In the genomic region with DNA sequence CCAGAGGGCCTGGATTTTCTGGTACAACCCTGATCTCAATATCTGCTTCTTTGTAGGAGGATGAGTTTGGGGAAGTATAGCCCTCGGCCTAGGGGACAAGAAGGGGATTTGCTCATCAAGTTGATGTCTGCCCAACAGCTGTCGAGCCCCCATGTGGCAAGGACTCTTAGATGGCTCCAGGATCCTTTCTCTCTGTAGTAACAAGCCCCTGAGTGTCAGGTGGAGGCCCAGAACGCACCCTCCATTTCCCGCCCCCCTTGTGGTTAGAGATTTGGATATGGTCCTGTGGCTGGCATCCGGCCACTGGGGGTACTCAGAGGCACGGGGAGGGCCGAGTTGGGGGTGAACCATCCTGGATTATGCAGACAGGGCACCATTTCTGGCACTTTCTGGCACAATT, we compare ENCODE assay signal across 28 cellular contexts. TPM values are rescaled to one million over a fixed set of nuclear protein-coding genes. Genes with fewer than 3 reads are reported as not detected.
DNase-seq lines count a peak whose midpoint lies in the region; ATAC-seq, FAIRE-seq and TF ChIP-seq lines count a peak whose summit lies in the region.
"Had no signal": no experiment of that assay in that cellular context is flagged by ENCODE, and none has a peak within 500 bp of the region (broad histone marks: within the 10 kb centered on the region; RNA-seq: fewer than 3 reads in every experiment).

No MANE protein-coding gene starts in this region.

- TF ChIP-seq CTCF in DOHH2 (IDR thresholded peaks at IDR 0.05; ENCODE audit: low read depth, low read length, poor library complexity, severe bottlenecking) (no peak), MM.1S (IDR thresholded peaks at IDR 0.05; ENCODE audit: low read length) (no peak), GM12878 (IDR thresholded peaks at IDR 0.05 in 2 of 3, conservative IDR thresholded peaks at IDR 0.05 in 1 of 3; ENCODE audit: control insufficient read depth in 2 of 3, extremely low read depth in 1 of 3, insufficient read depth in 1 of 3, low read depth in 3 of 3, low read length in 3 of 3) (no peak)

- in situ Hi-C loops in GM12878 (cut with MboI): loop anchor here (10.0 kb wide), 1 partner anchor 980 kb away; no protein-coding TSS in a partner anchor

- H3K4me2 ChIP-seq in DOHH2 (ENCODE audit: low read length) (peak overlapping the region; percentile 91), MM.1S (ENCODE audit: low read depth, low read length) (peak overlapping the region; percentile 53), GM12878 (ENCODE audit: control insufficient read depth, insufficient read depth) (peak overlapping the region; percentile 30; the same call in 1 of the 2 replicates)

- TF ChIP-seq EP300 in GM12878 (IDR thresholded peaks at IDR 0.05; ENCODE audit: borderline replicate concordance in 1 of 2, control insufficient read depth in 1 of 2, low read depth in 2 of 2, low read length in 2 of 2): no peak

- no peak for FAIRE-seq in GM12878 (lab: Jason Lieb, UNC)
- FAIRE-seq: astrocyte, GM18507 had no signal

- no peak for TF ChIP-seq POLR2A in GM12878 (IDR thresholded peaks at IDR 0.05; ENCODE audit: low read depth, low read length)

- no peak for DNase-seq in MM.1S
- DNase-seq in GM12878 (ENCODE audit: low read depth, low spot score): no peak
- DNase-seq in posterior vena cava (ENCODE audit: low spot score): peak; percentile 73
- no peak for DNase-seq in stimulated activated CD4-positive, alpha-beta T cell treated with anti-CD3 and anti-CD28 coated beads, Interleukin-4, amount 100 ng/mL, for 4 hours
- DNase-seq in stimulated activated CD4-positive, alpha-beta T cell treated with anti-CD3 and anti-CD28 coated beads, Interleukin-4, amount 100 ng/mL, for 24 hours: no peak
- DNase-seq in NK-92 (lab: John Stamatoyannopoulos, UW; ENCODE audit: unreplicated experiment): no peak
- DNase-seq: activated CD8-positive, alpha-beta memory T cell treated with anti-CD3 and anti-CD28 coated beads for 24 hours; cerebellar nuclear complex; DND-41; effector CD4-positive, alpha-beta T cell; gastrocnemius medialis; NCI-H1436; NCI-H2171 treated with DMSO at 0.1 percent for 48 hours; NCI-H526; OCI-M1; stimulated activated CD4-positive, alpha-beta T cell treated with anti-CD3 and anti-CD28 coated beads, Interleukin-15, amount 100 ng/mL, for 24 hours; thyroid gland had no signal

- POLR2A ChIA-PET in GM12878 (lab: Charles Lee): interaction anchor here (2.8 to 4.0 kb wide), 4 partner anchors 7 to 85 kb away, joined by 15 to 20 read pairs (median 20); a partner anchor contains a TSS

- no peak for TF ChIP-seq RAD21 in GM12878 (IDR thresholded peaks at IDR 0.05; ENCODE audit: insufficient read depth, low read depth, low read length)

- CTCF ChIA-PET in GM12878 (lab: Yijun Ruan, JAX): interaction anchor here (1.4 to 4.8 kb wide), 6 partner anchors 16 to 95 kb away, joined by 4 to 28 read pairs (median 8); no protein-coding TSS in a partner anchor

- peak overlapping the region; percentile 60 for H3K4me3 ChIP-seq in DOHH2 (ENCODE audit: low read length)
- no peak overlapping the region for H3K4me3 ChIP-seq in MM.1S (ENCODE audit: low read length)
- no peak overlapping the region for H3K4me3 ChIP-seq in GM12878
- H3K4me3 ChIP-seq: gastrocnemius medialis, right atrium auricular region, thyroid gland had no signal

- H3K9me2 ChIP-seq in DOHH2 (replicated peaks; ENCODE audit: control insufficient read depth, low read length): no peaks in the 10 kb centered on the region
- no peaks in the 10 kb centered on the region for H3K9me2 ChIP-seq in MM.1S (replicated peaks; ENCODE audit: insufficient read depth, low read length)

- intact Hi-C loops in GM12878 (cut with micrococcal nuclease; ENCODE audit: unreplicated experiment) (no loop called here), posterior vena cava (cut with DNase I) (loop anchor here in 1 of 2 donors (10.0 kb wide), 1 partner anchor 70 kb away; no protein-coding TSS in a partner anchor)

- H3K36me3 ChIP-seq in DOHH2 (ENCODE audit: control insufficient read depth, low read length): peaks cover 5% of the 10 kb centered on the region; the same call in 1 of the 2 replicates
- no peaks in the 10 kb centered on the region for H3K36me3 ChIP-seq in MM.1S (replicated peaks; ENCODE audit: insufficient read depth, low read length)
- no peaks in the 10 kb centered on the region for H3K36me3 ChIP-seq in GM12878 (ENCODE audit: control insufficient read depth in 2 of 2, insufficient read depth in 2 of 2, low read length in 1 of 2)
- H3K36me3 ChIP-seq: gastrocnemius medialis, right atrium auricular region, thyroid gland had no signal

- peak overlapping the region; percentile 95 for H3K27ac ChIP-seq in DOHH2 (ENCODE audit: low read depth, low read length)
- peak overlapping the region; percentile 92 for H3K27ac ChIP-seq in MM.1S (ENCODE audit: low read length)
- H3K27ac ChIP-seq in GM12878 (ENCODE audit: control insufficient read depth, insufficient read depth): peak overlapping the region; percentile 43
- H3K27ac ChIP-seq: right atrium auricular region, thyroid gland had no signal

- H3K9ac ChIP-seq in MM.1S (ENCODE audit: low read length): peak overlapping the region; percentile 69
- no peak overlapping the region; the same call in 1 of the 2 replicates for H3K9ac ChIP-seq in GM12878 (ENCODE audit: control insufficient read depth, insufficient read depth, low read length)

- no peak for ATAC-seq in GM12878
- ATAC-seq: esophagus mucosa, gastrocnemius medialis had no signal

- H3K9me3 ChIP-seq in DOHH2 (ENCODE audit: control insufficient read depth, insufficient read depth, low read length): peaks cover 6% of the 10 kb centered on the region; the same call in 1 of the 2 replicates
- H3K9me3 ChIP-seq in MM.1S (replicated peaks; ENCODE audit: insufficient read depth, low read length): no peaks in the 10 kb centered on the region
- peaks cover 1% of the 10 kb centered on the region; the same call in 1 of the 3 replicates for H3K9me3 ChIP-seq in GM12878 (replicated peaks; ENCODE audit: control insufficient read depth, insufficient read depth, low read length)
- H3K9me3 ChIP-seq: gastrocnemius medialis, right atrium auricular region, thyroid gland had no signal

- peak overlapping the region; percentile 21; the same call in 1 of the 2 replicates for H2AFZ ChIP-seq in MM.1S (ENCODE audit: low read length)
- H2AFZ ChIP-seq in GM12878 (ENCODE audit: control insufficient read depth, low read depth, low read length): peak overlapping the region; percentile 35

- RAD21 ChIA-PET in GM12878 (lab: Charles Lee; ENCODE audit: unreplicated experiment): interaction anchor here (1.0 to 3.5 kb wide), 2 partner anchors 76 to 86 kb away, joined by 3 to 26 read pairs; no protein-coding TSS in a partner anchor

- H3K27me3 ChIP-seq in DOHH2 (ENCODE audit: control insufficient read depth, low read length) (no peaks in the 10 kb centered on the region), MM.1S (replicated peaks; ENCODE audit: insufficient read depth, low read length) (no peaks in the 10 kb centered on the region), GM12878 (replicated peaks in 1 of 2; ENCODE audit: control insufficient read depth in 2 of 2, insufficient read depth in 2 of 2, low read length in 1 of 2) (no peaks in the 10 kb centered on the region)
- H3K27me3 ChIP-seq: right atrium auricular region, thyroid gland had no signal

- no TSS peak for BruUV-seq in GM12878 (replicated peaks; lab: Mats Ljungman, UMichigan)

- H3K4me1 ChIP-seq in DOHH2 (ENCODE audit: control insufficient read depth, low read length) (peaks cover 100% of the 10 kb centered on the region), MM.1S (ENCODE audit: low read length) (peaks cover 73% of the 10 kb centered on the region), GM12878 (ENCODE audit: control insufficient read depth, insufficient read depth, low read length) (peaks cover 51% of the 10 kb centered on the region)

- WGBS in GM12878 (ENCODE audit: insufficient coverage, insufficient replicate concordance, low lambda C conversion rate, missing lambda C conversion rate): 64% methylated on average over 7 of the region's 7 CpGs

- H4K20me1 ChIP-seq in DOHH2 (ENCODE audit: control insufficient read depth, insufficient read depth, low read depth, low read length) (no peaks in the 10 kb centered on the region), MM.1S (ENCODE audit: insufficient read depth, low read length) (no peaks in the 10 kb centered on the region), GM12878 (ENCODE audit: control insufficient read depth, insufficient read depth) (no peaks in the 10 kb centered on the region)

- peaks cover 49% of the 10 kb centered on the region for H3F3A ChIP-seq in DOHH2 (ENCODE audit: control insufficient read depth, insufficient read depth)
- H3F3A ChIP-seq in MM.1S (ENCODE audit: insufficient read depth, low read length): peaks cover 64% of the 10 kb centered on the region

- H3K79me2 ChIP-seq in DOHH2 (ENCODE audit: control insufficient read depth, low read length) (no peaks in the 10 kb centered on the region), MM.1S (ENCODE audit: low read length) (0 out of 2 replicates have a peak, but pooled peaks cover 4% of the 10 kb centered on the region), GM12878 (ENCODE audit: control insufficient read depth, insufficient read depth, low read length) (no peaks in the 10 kb centered on the region)

- SMC1A ChIA-PET in GM12878 (lab: Charles Lee; ENCODE audit: uncharacterized antibody, unreplicated experiment): interaction anchor here (1.2 to 6.4 kb wide), 6 partner anchors 7 to 76 kb away, joined by 3 to 49 read pairs (median 10); no protein-coding TSS in a partner anchor

TF ChIP-seq in GM12878, 131 proteins besides CTCF, POLR2A, EP300 and RAD21 (continues in another document):
- TF ChIP-seq TCF3 (IDR thresholded peaks at IDR 0.05; ENCODE audit: borderline replicate concordance, insufficient read depth, low read depth, low read length) (0 out of 2 replicates have a peak, but pooled peaks have one; percentile 8), FOXM1 (IDR thresholded peaks at IDR 0.05; ENCODE audit: low read depth, low read length) (no peak)

RNA-seq across cellular contexts. Expression of a gene that starts 50.1 kb away (rescaled TPM):
- total RNA-seq in GM12878 (2013; cell fraction: nucleolus; rRNA removed): not detected in 2 replicates
- total RNA-seq in GM12878 (2014; rRNA removed): not detected in 2 replicates
- not detected in 2 replicates for total RNA-seq in GM12878 (2014; rRNA removed; fragmentation: Illumina TruSeq; extraction: Trizol)
- total RNA-seq in GM12878 (2021): 0.08 and 0.10 TPM in 2 replicates
- polyA plus RNA-seq in GM12878 (2011; ENCODE audit: low read depth): not detected
- 0.03 TPM in 1 of 2 replicates, not detected in the other for polyA plus RNA-seq in GM12878 (2011; rRNA removed)
- 0.03 TPM in 1 of 2 replicates, not detected in the other for polyA plus RNA-seq in GM12878 (2011; cell fraction: cytosol; rRNA removed)
- polyA plus RNA-seq in GM12878 (2011; cell fraction: nucleus; rRNA removed): not detected in 2 replicates
- polyA plus RNA-seq in GM12878 (2012): 0.06 and 0.18 TPM in 2 replicates
- polyA plus RNA-seq in GM12878 (2014; fragmentation: Illumina TruSeq; extraction: Trizol): not detected in 2 replicates
- polyA plus RNA-seq in GM12878 (2014; fragmentation: Nextera tagmentation; extraction: Ambion mirVana): under 1 TPM; 0.06 to 0.09 TPM
- polyA plus RNA-seq in GM12878 (2014; rRNA removed): 0.15 TPM in 1 of 2 replicates, not detected in the other
- polyA plus RNA-seq in GM12878 (2016; fragmentation: Nextera tagmentation; extraction: Ambion mirVana): under 1 TPM; 0.12 to 0.20 TPM
- polyA minus RNA-seq in GM12878 (2011; rRNA and poly(A)+ RNA removed): 0.07 TPM in 1 of 2 replicates, not detected in the other
- polyA minus RNA-seq in GM12878 (2011; cell fraction: cytosol; rRNA and poly(A)+ RNA removed): not detected in 2 replicates
- polyA minus RNA-seq in GM12878 (2011; cell fraction: nucleus; rRNA and poly(A)+ RNA removed): not detected in 2 replicates
- not detected for total RNA-seq in posterior vena cava
- total RNA-seq: activated T-helper 1 cell treated with anti-CD3 and anti-CD28 coated beads, Interleukin-12 subunit alpha, Interleukin-12 subunit beta, Interleukin-2, Interleukin-4 antibody, amounts not matched to agents 30 ng/mL and 10 ng/mL and 1 ng/mL, durations not matched to agents 14 hours and 24 hours and 36 hours; astrocyte; esophagus mucosa; gastrocnemius medialis; HT1080; LHCN-M2; lung microvascular endothelial cell; myocyte; omental fat pad; right atrium auricular region had no signal

Comparison
In these comparisons a context has a peak if more than half of its experiments do, and no peak if none do; other contexts are left out.
1. H3K27ac ChIP-seq: peak in every context shown above with its lines; median percentile 95 in DOHH2; 92 in MM.1S; 43 in GM12878.
2. H3K4me2 ChIP-seq: peak in every context shown above with its lines; median percentile 91 in DOHH2; 53 in MM.1S; 30 in GM12878.